8 cellular contexts compared by ENCODE assay signal in genomic region chr10:93061594-93062498, GRCh38. TPM values are rescaled to one million over a fixed set of nuclear protein-coding genes. Genes with fewer than 3 reads are reported as not detected.
DNase-seq lines count a peak whose midpoint lies in the region; ATAC-seq and TF ChIP-seq lines count a peak whose summit lies in the region.

No MANE protein-coding gene starts in this region.

- H3K9me3 ChIP-seq in T-helper 17 cell (ENCODE audit: control insufficient read depth, low read length, poor library complexity, severe bottlenecking) (no peaks in the 10 kb centered on the region), fibroblast of lung (ENCODE audit: control insufficient read depth, insufficient read depth, low read depth, low read length) (no peaks in the 10 kb centered on the region), neural progenitor cell (ENCODE audit: low read depth) (no peaks in the 10 kb centered on the region)

- H3K4me3 ChIP-seq in fibroblast of lung (replicated peaks in 1 of 4; ENCODE audit: control extremely low read depth in 1 of 4, insufficient read depth in 1 of 4, low read depth in 3 of 4, low read length in 4 of 4), result peak overlapping the region; percentile 30 to 49 (median 43)
- H3K4me3 ChIP-seq in neural progenitor cell, result no peak overlapping the region

- H3K36me3 Mint-ChIP-seq in T-helper 17 cell (ENCODE audit: low read depth) (peaks cover 11% of the 10 kb centered on the region), neural progenitor cell (peaks cover 27% of the 10 kb centered on the region)

- peaks cover 53% of the 10 kb centered on the region for H3K27me3 ChIP-seq in fibroblast of lung (ENCODE audit: control insufficient read depth, insufficient read depth, low read length)
- peaks cover 79% of the 10 kb centered on the region for H3K27me3 ChIP-seq in neural progenitor cell

- DNase-seq in DMS53 treated with DMSO at 0.1 percent for 48 hours (lab: John Stamatoyannopoulos, UW; ENCODE audit: unreplicated experiment) (peak; percentile 35), T-helper 17 cell (no peak), fibroblast of lung (ENCODE audit: low read depth in 2 of 2) (no peak), neural progenitor cell (ENCODE audit: low spot score) (no peak), LoVo (ENCODE audit: low spot score) (no peak), T1000 (lab: John Stamatoyannopoulos, UW) (no peak)

- H3F3A ChIP-seq in neural progenitor cell (ENCODE audit: low read depth), result peaks cover 8% of the 10 kb centered on the region

- H3K79me2 ChIP-seq in fibroblast of lung (ENCODE audit: control insufficient read depth, insufficient read depth, low read length), result no peaks in the 10 kb centered on the region
- no peaks in the 10 kb centered on the region for H3K79me2 ChIP-seq in neural progenitor cell (ENCODE audit: low read depth)

- TF ChIP-seq CTCF in fibroblast of lung (conservative IDR thresholded peaks at IDR 0.05 in 1 of 2, IDR thresholded peaks at IDR 0.05 in 1 of 2; ENCODE audit: low read depth in 1 of 2, low read length in 2 of 2), result no peak
- TF ChIP-seq CTCF in neural progenitor cell (IDR thresholded peaks at IDR 0.05), result no peak

- H3K4me2 ChIP-seq in fibroblast of lung (ENCODE audit: extremely low read depth, insufficient read depth, low read length), result peak overlapping the region; percentile 72
- H3K4me2 ChIP-seq in neural progenitor cell, result no peak overlapping the region

- H3K4me1 ChIP-seq in fibroblast of lung (ENCODE audit: control insufficient read depth, extremely low read depth, insufficient read depth, low read length) (no peaks in the 10 kb centered on the region), neural progenitor cell (peaks cover 3% of the 10 kb centered on the region)

- H3K9ac ChIP-seq in fibroblast of lung (ENCODE audit: insufficient read depth, low read length) (no peak overlapping the region), neural progenitor cell (no peak overlapping the region)

- ATAC-seq in T-helper 17 cell, result peak; percentile 59
- ATAC-seq in HG03457 (IDR thresholded peaks at IDR 0.05; ENCODE audit: unreplicated experiment), result no peak
- no peak for ATAC-seq in GM21381 (IDR thresholded peaks at IDR 0.05; ENCODE audit: unreplicated experiment)

- peak overlapping the region; percentile 84 for H3K4me3 Mint-ChIP-seq in T-helper 17 cell
- H3K4me3 Mint-ChIP-seq in neural progenitor cell, result peak overlapping the region; percentile 78

- no peak overlapping the region for H3K27ac Mint-ChIP-seq in T-helper 17 cell
- H3K27ac Mint-ChIP-seq in neural progenitor cell, result no peak overlapping the region

- no peaks in the 10 kb centered on the region for H4K20me1 ChIP-seq in fibroblast of lung (ENCODE audit: control insufficient read depth, extremely low read depth, insufficient read depth, low read length)
- H4K20me1 ChIP-seq in neural progenitor cell (ENCODE audit: low read depth), result peaks cover 7% of the 10 kb centered on the region

- H3K27ac ChIP-seq in fibroblast of lung (ENCODE audit: insufficient read depth, low read length), result no peak overlapping the region
- H3K27ac ChIP-seq in neural progenitor cell, result no peak overlapping the region

- H3K36me3 ChIP-seq in fibroblast of lung (ENCODE audit: control insufficient read depth, insufficient read depth, low read length), result no peaks in the 10 kb centered on the region
- H3K36me3 ChIP-seq in neural progenitor cell, result no peaks in the 10 kb centered on the region

- H3K27me3 Mint-ChIP-seq in T-helper 17 cell (peaks cover 46% of the 10 kb centered on the region), neural progenitor cell (ENCODE audit: insufficient read depth, low read depth) (peaks cover 51% of the 10 kb centered on the region)

- H2AFZ ChIP-seq in fibroblast of lung (ENCODE audit: low read length) (peak overlapping the region; percentile 54), neural progenitor cell (replicated peaks) (no peak overlapping the region)

- H3K4me1 Mint-ChIP-seq in T-helper 17 cell, result peaks cover 19% of the 10 kb centered on the region
- H3K4me1 Mint-ChIP-seq in neural progenitor cell, result peaks cover 8% of the 10 kb centered on the region

- peaks cover 16% of the 10 kb centered on the region for H3K9me3 Mint-ChIP-seq in neural progenitor cell

RNA-seq across cellular contexts. Expression of gene CYP26C1, which starts 1.2 kb away (rescaled TPM):
- under 1 TPM; 0.18 to 0.20 TPM for total RNA-seq in T-helper 17 cell
- under 0.01 TPM in 2 replicates for total RNA-seq in fibroblast of lung
- polyA plus RNA-seq in fibroblast of lung, result 0.02 and 0.03 TPM in 2 replicates
- 0.07 TPM in 1 of 2 replicates, not detected in the other for polyA plus RNA-seq in fibroblast of lung (2012)
- polyA minus RNA-seq in fibroblast of lung (ENCODE audit: low replicate concordance), result not detected in 2 replicates
- 0.04 and 0.22 TPM in 2 replicates for total RNA-seq in neural progenitor cell (ENCODE audit: low replicate concordance)

RNA-seq across cellular contexts. Expression of gene CYP26A1, which starts 11.8 kb away (rescaled TPM):
- total RNA-seq in T-helper 17 cell, result not detected
- total RNA-seq in fibroblast of lung, result under 0.01 TPM in 1 of 2 replicates, not detected in the other
- polyA plus RNA-seq in fibroblast of lung, result not detected in 2 replicates
- not detected in 2 replicates for polyA plus RNA-seq in fibroblast of lung (2012)
- polyA minus RNA-seq in fibroblast of lung (ENCODE audit: low replicate concordance), result not detected in 2 replicates
- total RNA-seq in neural progenitor cell (ENCODE audit: low replicate concordance), result 6.7 and 8.4 TPM in 2 replicates
